In the genomic region with DNA sequence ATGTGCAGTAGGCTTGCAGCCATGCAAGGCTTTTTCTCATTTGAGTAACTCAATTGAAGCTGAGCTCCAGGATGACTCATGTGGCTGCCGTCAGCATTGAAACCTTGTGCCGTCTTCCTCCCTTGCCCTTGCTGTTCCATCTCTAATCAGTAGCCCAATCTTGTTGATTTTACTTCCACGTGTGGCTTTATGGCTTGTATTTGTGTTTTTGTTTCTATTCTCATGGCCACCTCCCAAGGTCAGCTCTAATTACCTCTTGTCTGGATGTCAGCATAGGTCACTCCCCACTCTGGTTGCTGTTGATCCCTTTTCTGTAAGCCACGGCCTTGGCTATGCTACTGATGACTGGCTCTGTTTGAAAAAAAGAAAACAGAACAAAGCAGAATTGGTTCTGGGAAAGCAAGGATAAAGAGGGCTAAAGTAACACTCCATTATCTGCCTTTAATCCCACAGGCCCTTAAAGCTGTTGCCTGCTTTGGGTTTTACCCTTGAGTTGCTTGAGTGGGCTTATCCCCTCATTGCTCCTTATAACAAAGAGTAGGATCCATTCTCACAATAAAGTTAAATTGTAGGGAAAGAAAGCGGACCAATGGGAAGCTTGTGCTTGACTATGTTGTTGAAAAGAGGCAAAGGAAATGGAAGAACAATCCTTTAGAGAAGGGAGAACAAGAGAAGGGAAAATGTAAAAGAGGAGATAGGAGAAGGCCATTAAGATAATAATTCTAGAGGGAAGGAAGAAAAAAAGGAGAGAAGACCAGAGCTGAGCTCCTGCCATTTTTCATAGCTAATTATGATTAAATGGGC, we compare ENCODE assay signal across 8 cellular contexts.
A peak's percentile ranks its signal among the peaks of the same experiment; 100 is the strongest.
DNase-seq lines count a peak whose midpoint lies in the region; ATAC-seq and TF ChIP-seq lines count a peak whose summit lies in the region.

No MANE protein-coding gene starts in this region.

- H3K4me3 Mint-ChIP-seq in activated CD8-positive, alpha-beta memory T cell treated with anti-CD3 and anti-CD28 coated beads, Interleukin-2, amount 10 ng/mL, durations not matched to agents 7 days and 5 days = no peak overlapping the region

- no peaks in the 10 kb centered on the region for H3K4me1 Mint-ChIP-seq in activated CD8-positive, alpha-beta memory T cell treated with anti-CD3 and anti-CD28 coated beads, Interleukin-2, amount 10 ng/mL, durations not matched to agents 7 days and 5 days

- TF ChIP-seq RAD21 in SK-N-SH (IDR thresholded peaks at IDR 0.05; ENCODE audit: low read length) = no peak

- POLR2A ChIA-PET in SK-N-SH (lab: Yijun Ruan, JAX) = interaction anchor here (1.4 to 1.6 kb wide), 2 partner anchors 91 to 350 kb away, joined by 3 to 4 read pairs; no protein-coding TSS in a partner anchor

- no peaks in the 10 kb centered on the region for H3K36me3 Mint-ChIP-seq in activated CD8-positive, alpha-beta memory T cell treated with anti-CD3 and anti-CD28 coated beads, Interleukin-2, amount 10 ng/mL, durations not matched to agents 7 days and 5 days

- H3K4me1 ChIP-seq in SK-N-SH (ENCODE audit: control insufficient read depth in 1 of 2, insufficient read depth in 2 of 2, low read depth in 1 of 2, low read length in 1 of 2) (peaks cover 0 to 12% of the 10 kb centered on the region in 2 experiments; a peak in 1 of 4 replicates), right cardiac atrium (ENCODE audit: control insufficient read depth, insufficient read depth, low read length) (no peaks in the 10 kb centered on the region)

- H3K9me3 ChIP-seq in SK-N-SH (no peaks in the 10 kb centered on the region), right cardiac atrium (ENCODE audit: control insufficient read depth, low read length) (no peaks in the 10 kb centered on the region)

- no peaks in the 10 kb centered on the region for H3K27me3 Mint-ChIP-seq in activated CD8-positive, alpha-beta memory T cell treated with anti-CD3 and anti-CD28 coated beads, Interleukin-2, amount 10 ng/mL, durations not matched to agents 7 days and 5 days

- H4K20me1 ChIP-seq in SK-N-SH (ENCODE audit: insufficient read depth) = no peaks in the 10 kb centered on the region

- ATAC-seq in HG02571 (IDR thresholded peaks at IDR 0.05; ENCODE audit: unreplicated experiment) (peak; percentile 80), right cardiac atrium (peak; percentile 64 to 86), GM21381 (IDR thresholded peaks at IDR 0.05; ENCODE audit: unreplicated experiment) (no peak), GM21367 (IDR thresholded peaks at IDR 0.05; ENCODE audit: unreplicated experiment) (no peak)
- ATAC-seq in activated CD8-positive, alpha-beta memory T cell treated with anti-CD3 and anti-CD28 coated beads, Interleukin-2, amount 10 ng/mL, durations not matched to agents 7 days and 5 days = no peak

- no peaks in the 10 kb centered on the region for H3K27me3 ChIP-seq in SK-N-SH (ENCODE audit: insufficient read depth)
- H3K27me3 ChIP-seq in right cardiac atrium (ENCODE audit: control insufficient read depth, insufficient read depth) = no peaks in the 10 kb centered on the region

- peak overlapping the region; percentile 16; the same call in 1 of the 2 replicates for H3K9ac ChIP-seq in SK-N-SH

- no peak for TF ChIP-seq CTCF in SK-N-SH (IDR thresholded peaks at IDR 0.05)

- CTCF ChIA-PET in SK-N-SH (lab: Yijun Ruan, JAX) = interaction anchor here (4.0 kb wide), 1 partner anchor 8 kb away, joined by 31 read pairs; no protein-coding TSS in a partner anchor
- CTCF ChIA-PET in activated CD8-positive, alpha-beta memory T cell treated with anti-CD3 and anti-CD28 coated beads, Interleukin-2, amount 10 ng/mL, durations not matched to agents 7 days and 5 days (lab: Charles Lee) = interaction anchor here (1.1 kb wide), 1 partner anchor 12 kb away, joined by 3 read pairs; no protein-coding TSS in a partner anchor

- H3K9me3 Mint-ChIP-seq in activated CD8-positive, alpha-beta memory T cell treated with anti-CD3 and anti-CD28 coated beads, Interleukin-2, amount 10 ng/mL, durations not matched to agents 7 days and 5 days (ENCODE audit: low read depth) = no peaks in the 10 kb centered on the region

- H2AFZ ChIP-seq in SK-N-SH (ENCODE audit: low read depth) = peak overlapping the region; percentile 65; the same call in 1 of the 2 replicates

- H3K27ac ChIP-seq in SK-N-SH (ENCODE audit: low read depth in 2 of 2, low read length in 1 of 2) (peak overlapping the region in 1 of 2 experiments; percentile 70; a peak in 3 of 4 replicates), right cardiac atrium (ENCODE audit: low read length) (no peak overlapping the region)

- H3K36me3 ChIP-seq in SK-N-SH (replicated peaks in 1 of 2; ENCODE audit: control insufficient read depth in 1 of 2, insufficient read depth in 2 of 2, low read length in 1 of 2) = no peaks in the 10 kb centered on the region

- H3K79me2 ChIP-seq in SK-N-SH (ENCODE audit: insufficient read depth) = no peaks in the 10 kb centered on the region

- DNase-seq in AG20443 (ENCODE audit: low spot score) = peak; percentile 79
- no peak for DNase-seq in SK-N-SH
- peak in 1 of 3 donors; percentile 51 for DNase-seq in right cardiac atrium
- DNase-seq in activated CD8-positive, alpha-beta memory T cell treated with anti-CD3 and anti-CD28 coated beads, Interleukin-2, amount 10 ng/mL, durations not matched to agents 7 days and 5 days = no peak
- no peak for DNase-seq in NCI-H2171 treated with DMSO at 0.1 percent for 48 hours (lab: John Stamatoyannopoulos, UW)

- H3K4me2 ChIP-seq in SK-N-SH = peak overlapping the region; percentile 52

- H3K4me3 ChIP-seq in SK-N-SH (ENCODE audit: low read depth in 2 of 2, low read length in 1 of 2) (no peak overlapping the region), right cardiac atrium (ENCODE audit: low read length) (no peak overlapping the region)

- H3F3A ChIP-seq in SK-N-SH (replicated peaks; ENCODE audit: insufficient read depth) = peaks cover 6% of the 10 kb centered on the region

- 34% methylated on average over 5 of the region's 5 CpGs for WGBS in SK-N-SH (ENCODE audit: low lambda C conversion rate)
- WGBS in right cardiac atrium = 54% methylated on average over 5 of the region's 5 CpGs

- intact Hi-C loops in right cardiac atrium (cut with DNase I) = no loop called here

- H3K27ac Mint-ChIP-seq in activated CD8-positive, alpha-beta memory T cell treated with anti-CD3 and anti-CD28 coated beads, Interleukin-2, amount 10 ng/mL, durations not matched to agents 7 days and 5 days = no peak overlapping the region

- no peaks in the 10 kb centered on the region for H3K9me2 ChIP-seq in SK-N-SH

- peak in 1 of 2 experiments; percentile 29; a peak in 1 of 4 replicates for TF ChIP-seq EP300 in SK-N-SH (IDR thresholded peaks at IDR 0.05; ENCODE audit: borderline replicate concordance in 1 of 2, low read depth in 1 of 2, low read length in 1 of 2)

TF ChIP-seq in SK-N-SH, 30 proteins besides CTCF, POLR2A, EP300 and RAD21:
- no peak for TF ChIP-seq RXRA (IDR thresholded peaks at IDR 0.05; ENCODE audit: borderline replicate concordance, low read depth)
- TF ChIP-seq FOSL2 (IDR thresholded peaks at IDR 0.05; ENCODE audit: borderline replicate concordance, low read depth) = peak; percentile 76; the same call in 1 of the 2 replicates
- TF ChIP-seq NFIC (IDR thresholded peaks at IDR 0.05; ENCODE audit: borderline replicate concordance) = peak; percentile 33; the same call in 1 of the 2 replicates
- TF ChIP-seq, protein P1, sequence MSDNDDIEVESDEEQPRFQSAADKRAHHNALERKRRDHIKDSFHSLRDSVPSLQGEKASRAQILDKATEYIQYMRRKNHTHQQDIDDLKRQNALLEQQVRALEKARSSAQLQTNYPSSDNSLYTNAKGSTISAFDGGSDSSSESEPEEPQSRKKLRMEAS (IDR thresholded peaks at IDR 0.05; ENCODE audit: low read depth) = peak; percentile 75; the same call in 1 of the 2 replicates
- TF ChIP-seq TCF12 (IDR thresholded peaks at IDR 0.05) = peak; percentile 55
- TF ChIP-seq, protein P2, sequence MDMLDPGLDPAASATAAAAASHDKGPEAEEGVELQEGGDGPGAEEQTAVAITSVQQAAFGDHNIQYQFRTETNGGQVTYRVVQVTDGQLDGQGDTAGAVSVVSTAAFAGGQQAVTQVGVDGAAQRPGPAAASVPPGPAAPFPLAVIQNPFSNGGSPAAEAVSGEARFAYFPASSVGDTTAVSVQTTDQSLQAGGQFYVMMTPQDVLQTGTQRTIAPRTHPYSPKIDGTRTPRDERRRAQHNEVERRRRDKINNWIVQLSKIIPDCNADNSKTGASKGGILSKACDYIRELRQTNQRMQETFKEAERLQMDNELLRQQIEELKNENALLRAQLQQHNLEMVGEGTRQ (IDR thresholded peaks at IDR 0.05; ENCODE audit: borderline replicate concordance, low read depth, low read length) = no peak
- peak; percentile 74 for TF ChIP-seq JUND (IDR thresholded peaks at IDR 0.05)

Comparison
In these comparisons a context has a peak if more than half of its experiments do, and no peak if none do; other contexts are left out.
1. ATAC-seq: peak in HG02571 (single experiment) and right cardiac atrium (2 of 2); none in activated CD8-positive, alpha-beta memory T cell treated with anti-CD3 and anti-CD28 coated beads, Interleukin-2, amount 10 ng/mL, durations not matched to agents 7 days and 5 days (single experiment), GM21381 (single experiment) and GM21367 (single experiment).